In genomic region chr5:45772402-45772801, GRCh38 we compare ENCODE assay signal across 30 cellular contexts.
"Had no signal": no experiment of that assay in that cellular context is flagged by ENCODE, and none has a peak within 500 bp of the region (broad histone marks: within the 10 kb centered on the region; RNA-seq: fewer than 3 reads in every experiment).

No MANE protein-coding gene starts in this region.

- H3K36me3 Mint-ChIP-seq: mesothelial cell of epicardium; naive thymus-derived CD4-positive, alpha-beta T cell; neural progenitor cell had no signal

- H3K36me3 ChIP-seq: colonic mucosa, esophagus squamous epithelium, heart right ventricle, left lung, neural progenitor cell, prostate gland, right atrium auricular region, stomach, thyroid gland had no signal

- H3K27ac ChIP-seq: colonic mucosa, esophagus squamous epithelium, heart right ventricle, left lung, neural progenitor cell, prostate gland, right atrium auricular region, stomach, thyroid gland had no signal

- H3K27me3 Mint-ChIP-seq: naive thymus-derived CD4-positive, alpha-beta T cell had no signal

- DNase-seq: colonic mucosa; dermis blood vessel endothelial cell; effector memory CD4-positive, alpha-beta T cell; esophagus squamous epithelium; foreskin melanocyte; glutamatergic neuron; heart right ventricle; hippocampal formation; left cardiac atrium; left lung; mesenchymal stem cell; naive thymus-derived CD4-positive, alpha-beta T cell; nucleus accumbens; stimulated activated CD4-positive, alpha-beta T cell treated with anti-CD3 and anti-CD28 coated beads, Interleukin-12 subunit alpha, Interleukin-12 subunit beta, amount 100 ng/mL, for 4 hours; stimulated activated CD4-positive, alpha-beta T cell treated with anti-CD3 and anti-CD28 coated beads, Interleukin-1b, Interleukin-23, amount 100 ng/mL, for 48 hours; stimulated activated CD4-positive, alpha-beta T cell treated with anti-CD3 and anti-CD28 coated beads, Interleukin-4, amount 100 ng/mL, for 1 hour; stimulated activated CD8-positive, alpha-beta memory T cell treated with anti-CD3 and anti-CD28 coated beads, Interleukin-4, amount 100 ng/mL, for 48 hours; stimulated activated naive CD4-positive, alpha-beta T cell; stomach; thyroid gland; trophoblast cell had no signal

- FAIRE-seq: endothelial cell of umbilical vein, islet of Langerhans had no signal

- H3K9me3 ChIP-seq: colonic mucosa, esophagus squamous epithelium, left lung, prostate gland, right atrium auricular region, thyroid gland had no signal

- ATAC-seq: heart right ventricle; left lung; naive thymus-derived CD4-positive, alpha-beta T cell; sciatic nerve had no signal

- H3K9me3 Mint-ChIP-seq: nephron, neural progenitor cell had no signal

- H3K4me1 Mint-ChIP-seq: mesothelial cell of epicardium; naive thymus-derived CD4-positive, alpha-beta T cell; nephron; neural progenitor cell had no signal

- H3K4me2 ChIP-seq: neural progenitor cell, smooth muscle cell had no signal

- H2AFZ ChIP-seq: neural progenitor cell had no signal

- H3K9ac ChIP-seq: neural progenitor cell had no signal

- H3K27ac Mint-ChIP-seq: mesothelial cell of epicardium; naive thymus-derived CD4-positive, alpha-beta T cell; nephron; neural progenitor cell had no signal

- H3K4me3 Mint-ChIP-seq: mesothelial cell of epicardium; naive thymus-derived CD4-positive, alpha-beta T cell; nephron; neural progenitor cell had no signal

- H3K4me3 ChIP-seq: colonic mucosa, esophagus squamous epithelium, heart right ventricle, left lung, neural progenitor cell, prostate gland, right atrium auricular region, smooth muscle cell, stomach, thyroid gland had no signal

- H3K4me1 ChIP-seq: colonic mucosa, esophagus squamous epithelium, heart right ventricle, left lung, neural progenitor cell, prostate gland, right atrium auricular region, stomach, thyroid gland had no signal

- H3K27me3 ChIP-seq: colonic mucosa, esophagus squamous epithelium, heart right ventricle, left lung, neural progenitor cell, right atrium auricular region, stomach, thyroid gland had no signal
